In the genomic region with DNA sequence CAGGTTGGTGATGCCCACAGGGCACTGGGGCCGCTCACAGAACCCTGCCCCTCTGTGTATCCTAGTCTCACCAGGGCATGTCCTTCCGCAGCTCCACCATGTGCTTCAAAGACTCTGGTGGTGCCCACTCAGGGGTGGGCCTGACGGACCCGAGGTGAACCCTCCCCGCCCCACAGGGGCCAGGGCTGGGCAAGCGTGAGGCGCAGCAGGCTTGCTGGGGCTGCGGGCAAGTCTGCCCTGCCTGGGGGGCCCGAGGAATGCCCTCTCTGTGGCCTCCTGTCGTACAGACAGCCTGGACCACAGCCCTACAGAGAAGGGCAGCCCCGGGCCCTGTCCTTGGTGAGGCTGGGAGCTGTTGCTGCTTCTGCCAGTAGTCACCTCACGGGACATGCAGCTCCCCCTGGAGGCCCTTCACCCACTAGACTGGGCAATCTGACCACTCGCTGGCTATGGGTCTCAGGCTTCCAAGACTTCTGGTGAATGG, we compare ENCODE assay signal across 1 cellular context.
TF ChIP-seq lines count a peak whose summit lies in the region.

No MANE protein-coding gene starts in this region.

TF ChIP-seq in HepG2, 621 proteins besides CTCF, POLR2A, EP300 and RAD21:
- peak; percentile 54 for TF ChIP-seq STAG1 (CRISPR knock-in tag; IDR thresholded peaks at IDR 0.05)
- TF ChIP-seq ZNF235 (CRISPR knock-in tag; IDR thresholded peaks at IDR 0.05; ENCODE audit: borderline replicate concordance): no peak
- TF ChIP-seq ARID5B (CRISPR knock-in tag; IDR thresholded peaks at IDR 0.05): no peak
- peak; percentile 39 for TF ChIP-seq XRCC5 (optimal IDR thresholded peaks at IDR 0.05; ENCODE audit: low read length)
- peak; percentile 9; the same call in 1 of the 2 replicates for TF ChIP-seq HNRNPL (IDR thresholded peaks at IDR 0.05; ENCODE audit: low read depth, low read length)
- TF ChIP-seq SMC3 (IDR thresholded peaks at IDR 0.05; ENCODE audit: low read length): peak; percentile 46; the same call in 1 of the 2 replicates
- TF ChIP-seq SAP130 (CRISPR knock-in tag; IDR thresholded peaks at IDR 0.05; ENCODE audit: low read depth): 0 out of 2 replicates have a peak, but pooled peaks have one; percentile 18
- TF ChIP-seq REST (IDR thresholded peaks at IDR 0.05; ENCODE audit: borderline replicate concordance in 1 of 2, low read depth in 1 of 2, low read length in 2 of 2): no peak
